In genomic region chr12:49828143-49829091, GRCh38 we compare ENCODE assay signal across 8 cellular contexts. TPM values are rescaled to one million over a fixed set of nuclear protein-coding genes. Genes with fewer than 3 reads are reported as not detected.
DNase-seq lines count a peak whose midpoint lies in the region; ATAC-seq and TF ChIP-seq lines count a peak whose summit lies in the region.

A gene with protein sequence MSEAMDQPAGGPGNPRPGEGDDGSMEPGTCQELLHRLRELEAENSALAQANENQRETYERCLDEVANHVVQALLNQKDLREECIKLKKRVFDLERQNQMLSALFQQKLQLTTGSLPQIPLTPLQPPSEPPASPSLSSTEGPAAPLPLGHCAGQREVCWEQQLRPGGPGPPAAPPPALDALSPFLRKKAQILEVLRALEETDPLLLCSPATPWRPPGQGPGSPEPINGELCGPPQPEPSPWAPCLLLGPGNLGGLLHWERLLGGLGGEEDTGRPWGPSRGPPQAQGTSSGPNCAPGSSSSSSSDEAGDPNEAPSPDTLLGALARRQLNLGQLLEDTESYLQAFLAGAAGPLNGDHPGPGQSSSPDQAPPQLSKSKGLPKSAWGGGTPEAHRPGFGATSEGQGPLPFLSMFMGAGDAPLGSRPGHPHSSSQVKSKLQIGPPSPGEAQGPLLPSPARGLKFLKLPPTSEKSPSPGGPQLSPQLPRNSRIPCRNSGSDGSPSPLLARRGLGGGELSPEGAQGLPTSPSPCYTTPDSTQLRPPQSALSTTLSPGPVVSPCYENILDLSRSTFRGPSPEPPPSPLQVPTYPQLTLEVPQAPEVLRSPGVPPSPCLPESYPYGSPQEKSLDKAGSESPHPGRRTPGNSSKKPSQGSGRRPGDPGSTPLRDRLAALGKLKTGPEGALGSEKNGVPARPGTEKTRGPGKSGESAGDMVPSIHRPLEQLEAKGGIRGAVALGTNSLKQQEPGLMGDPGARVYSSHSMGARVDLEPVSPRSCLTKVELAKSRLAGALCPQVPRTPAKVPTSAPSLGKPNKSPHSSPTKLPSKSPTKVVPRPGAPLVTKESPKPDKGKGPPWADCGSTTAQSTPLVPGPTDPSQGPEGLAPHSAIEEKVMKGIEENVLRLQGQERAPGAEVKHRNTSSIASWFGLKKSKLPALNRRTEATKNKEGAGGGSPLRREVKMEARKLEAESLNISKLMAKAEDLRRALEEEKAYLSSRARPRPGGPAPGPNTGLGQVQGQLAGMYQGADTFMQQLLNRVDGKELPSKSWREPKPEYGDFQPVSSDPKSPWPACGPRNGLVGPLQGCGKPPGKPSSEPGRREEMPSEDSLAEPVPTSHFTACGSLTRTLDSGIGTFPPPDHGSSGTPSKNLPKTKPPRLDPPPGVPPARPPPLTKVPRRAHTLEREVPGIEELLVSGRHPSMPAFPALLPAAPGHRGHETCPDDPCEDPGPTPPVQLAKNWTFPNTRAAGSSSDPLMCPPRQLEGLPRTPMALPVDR (N-terminal part only) (minus strand): TSS chr12:49828413. CDS start chr12:49804044, 24,369 bp downstream.

- no peaks in the 10 kb centered on the region for H3K27me3 ChIP-seq in DND-41 (ENCODE audit: insufficient read depth, low read length, poor library complexity)
- H3K27me3 ChIP-seq in GM23248 (replicated peaks; ENCODE audit: insufficient read depth): no peaks in the 10 kb centered on the region
- H3K27me3 ChIP-seq in fibroblast of lung (ENCODE audit: control insufficient read depth, insufficient read depth, low read length): no peaks in the 10 kb centered on the region

- no peak for TF ChIP-seq CTCF in DND-41 (IDR thresholded peaks at IDR 0.05; ENCODE audit: borderline replicate concordance, extremely low read depth, low read length, poor library complexity, severe bottlenecking)
- no peak for TF ChIP-seq CTCF in fibroblast of lung (conservative IDR thresholded peaks at IDR 0.05 in 1 of 2, IDR thresholded peaks at IDR 0.05 in 1 of 2; ENCODE audit: low read depth in 1 of 2, low read length in 2 of 2)
- TF ChIP-seq CTCF in natural killer cell (IDR thresholded peaks at IDR 0.05): no peak

- H3F3A ChIP-seq in GM23248 (ENCODE audit: insufficient read depth): peaks cover 29% of the 10 kb centered on the region

- H3K36me3 ChIP-seq in DND-41 (ENCODE audit: insufficient read depth, low read length) (peaks cover 4% of the 10 kb centered on the region; the same call in 1 of the 2 replicates), GM23248 (ENCODE audit: low read depth) (no peaks in the 10 kb centered on the region), fibroblast of lung (ENCODE audit: control insufficient read depth, insufficient read depth, low read length) (peaks cover 2% of the 10 kb centered on the region)

- intact Hi-C loops in activated T-helper 2 cell treated with anti-CD3 and anti-CD28 coated beads, Interferon-gamma antibody, Interleukin-2, Interleukin-4, amounts not matched to agents 10 μg/mL and 5 μg/mL and 100 μg/mL, durations not matched to agents 14 hours and 24 hours and 36 hours (cut with micrococcal nuclease): loop anchor here (1.0 to 5.0 kb wide), 2 partner anchors 15 to 121 kb away; partner anchors contain the start of genes BCDIN3D and FMNL3
- intact Hi-C loops in natural killer cell (cut with micrococcal nuclease): loop anchor here (1.0 kb wide), 2 partner anchors 15 to 87 kb away; partner anchors contain the start of genes BCDIN3D and TMBIM6

- H3K4me3 ChIP-seq in DND-41 (ENCODE audit: low read depth in 1 of 2, low read length in 2 of 2): peak within 1 kb of the TSS; percentile 47 to 84; a peak in 3 of 4 replicates
- H3K4me3 ChIP-seq in GM23248: peak within 1 kb of the TSS; percentile 90
- H3K4me3 ChIP-seq in fibroblast of lung (replicated peaks in 1 of 4; ENCODE audit: control extremely low read depth in 1 of 4, insufficient read depth in 1 of 4, low read depth in 3 of 4, low read length in 4 of 4): peak within 1 kb of the TSS; percentile 78 to 93 (median 82)

- H4K20me1 ChIP-seq in DND-41 (ENCODE audit: insufficient read depth, low read length) (peaks cover 32% of the 10 kb centered on the region), GM23248 (ENCODE audit: insufficient read depth) (no peaks in the 10 kb centered on the region), fibroblast of lung (ENCODE audit: control insufficient read depth, extremely low read depth, insufficient read depth, low read length) (no peaks in the 10 kb centered on the region)

- no peaks in the 10 kb centered on the region for H3K9me3 Mint-ChIP-seq in activated T-helper 2 cell treated with anti-CD3 and anti-CD28 coated beads, Interferon-gamma antibody, Interleukin-2, Interleukin-4, amounts not matched to agents 10 μg/mL and 5 μg/mL and 100 μg/mL, durations not matched to agents 14 hours and 24 hours and 36 hours
- H3K9me3 Mint-ChIP-seq in natural killer cell: no peaks in the 10 kb centered on the region

- H3K79me2 ChIP-seq in DND-41 (ENCODE audit: insufficient read depth, low read length) (peaks cover 44% of the 10 kb centered on the region), GM23248 (ENCODE audit: insufficient read depth) (peaks cover 28% of the 10 kb centered on the region), fibroblast of lung (ENCODE audit: control insufficient read depth, insufficient read depth, low read length) (peaks cover 33% of the 10 kb centered on the region)

- H3K4me2 ChIP-seq in DND-41 (ENCODE audit: insufficient read depth, low read length): peak within 1 kb of the TSS; percentile 97
- H3K4me2 ChIP-seq in GM23248 (ENCODE audit: unreplicated experiment): peak within 1 kb of the TSS; percentile 92
- peak within 1 kb of the TSS; percentile 99 for H3K4me2 ChIP-seq in fibroblast of lung (ENCODE audit: extremely low read depth, insufficient read depth, low read length)

- no peaks in the 10 kb centered on the region for H3K36me3 Mint-ChIP-seq in activated T-helper 2 cell treated with anti-CD3 and anti-CD28 coated beads, Interferon-gamma antibody, Interleukin-2, Interleukin-4, amounts not matched to agents 10 μg/mL and 5 μg/mL and 100 μg/mL, durations not matched to agents 14 hours and 24 hours and 36 hours (ENCODE audit: low read depth)
- H3K36me3 Mint-ChIP-seq in natural killer cell: no peaks in the 10 kb centered on the region

- H3K4me3 Mint-ChIP-seq in activated T-helper 2 cell treated with anti-CD3 and anti-CD28 coated beads, Interferon-gamma antibody, Interleukin-2, Interleukin-4, amounts not matched to agents 10 μg/mL and 5 μg/mL and 100 μg/mL, durations not matched to agents 14 hours and 24 hours and 36 hours (ENCODE audit: low read depth): peak within 1 kb of the TSS; percentile 93
- H3K4me3 Mint-ChIP-seq in natural killer cell: peak within 1 kb of the TSS; percentile 93

- peaks cover 10% of the 10 kb centered on the region for H3K4me1 Mint-ChIP-seq in activated T-helper 2 cell treated with anti-CD3 and anti-CD28 coated beads, Interferon-gamma antibody, Interleukin-2, Interleukin-4, amounts not matched to agents 10 μg/mL and 5 μg/mL and 100 μg/mL, durations not matched to agents 14 hours and 24 hours and 36 hours (ENCODE audit: low read depth)
- H3K4me1 Mint-ChIP-seq in natural killer cell: peaks cover 22 to 34% of the 10 kb centered on the region in 2 donors

- in situ Hi-C loops in GM23248 (cut with MboI): no loop called here

- H2AFZ ChIP-seq in DND-41 (ENCODE audit: low read depth, low read length) (peak within 1 kb of the TSS; percentile 98), GM23248 (peak within 1 kb of the TSS; percentile 75), fibroblast of lung (ENCODE audit: low read length) (peak within 1 kb of the TSS; percentile 88)

- H3K27me3 Mint-ChIP-seq in activated T-helper 2 cell treated with anti-CD3 and anti-CD28 coated beads, Interferon-gamma antibody, Interleukin-2, Interleukin-4, amounts not matched to agents 10 μg/mL and 5 μg/mL and 100 μg/mL, durations not matched to agents 14 hours and 24 hours and 36 hours (ENCODE audit: low read depth): peaks cover 12% of the 10 kb centered on the region
- peaks cover 0 to 8% of the 10 kb centered on the region in 2 donors for H3K27me3 Mint-ChIP-seq in natural killer cell (ENCODE audit: low read depth in 2 of 2)

- H3K27ac Mint-ChIP-seq in activated T-helper 2 cell treated with anti-CD3 and anti-CD28 coated beads, Interferon-gamma antibody, Interleukin-2, Interleukin-4, amounts not matched to agents 10 μg/mL and 5 μg/mL and 100 μg/mL, durations not matched to agents 14 hours and 24 hours and 36 hours: peak within 1 kb of the TSS; percentile 83
- peak within 1 kb of the TSS; percentile 85 to 86 for H3K27ac Mint-ChIP-seq in natural killer cell

- DNase-seq in DND-41: peak; percentile 99
- peak; percentile 98 for DNase-seq in GM23248
- peak; percentile 95 for DNase-seq in LHCN-M2 (ENCODE audit: low read depth)
- DNase-seq in RPMI7951 (ENCODE audit: low read depth): peak; percentile 94
- peak; percentile 88 for DNase-seq in activated T-helper 2 cell treated with anti-CD3 and anti-CD28 coated beads, Interferon-gamma antibody, Interleukin-2, Interleukin-4, amounts not matched to agents 10 μg/mL and 5 μg/mL and 100 μg/mL, durations not matched to agents 14 hours and 24 hours and 36 hours (ENCODE audit: low spot score)
- peak; percentile 96 to 97 for DNase-seq in fibroblast of lung (ENCODE audit: low read depth in 2 of 2)
- peak; percentile 90 for DNase-seq in natural killer cell
- peak; percentile 88 to 94 (median 93) for DNase-seq in stimulated activated naive CD4-positive, alpha-beta T cell (lab: John Stamatoyannopoulos, UW)

- H3K27ac ChIP-seq in DND-41 (ENCODE audit: low read length) (peak within 1 kb of the TSS; percentile 90), GM23248 (peak within 1 kb of the TSS; percentile 93), fibroblast of lung (ENCODE audit: insufficient read depth, low read length) (peak within 1 kb of the TSS; percentile 79)

- H3K9ac ChIP-seq in DND-41 (ENCODE audit: low read depth, low read length): peak within 1 kb of the TSS; percentile 74
- H3K9ac ChIP-seq in GM23248: peak within 1 kb of the TSS; percentile 84
- peak within 1 kb of the TSS; percentile 79 for H3K9ac ChIP-seq in fibroblast of lung (ENCODE audit: insufficient read depth, low read length)

- no peaks in the 10 kb centered on the region for H3K9me3 ChIP-seq in DND-41 (ENCODE audit: insufficient read depth, low read length, severe bottlenecking)
- no peaks in the 10 kb centered on the region for H3K9me3 ChIP-seq in GM23248 (ENCODE audit: low read depth)
- no peaks in the 10 kb centered on the region for H3K9me3 ChIP-seq in fibroblast of lung (ENCODE audit: control insufficient read depth, insufficient read depth, low read depth, low read length)

- H3K9me2 ChIP-seq in GM23248 (ENCODE audit: insufficient read depth): no peaks in the 10 kb centered on the region

- peaks cover 37% of the 10 kb centered on the region for H3K4me1 ChIP-seq in DND-41 (ENCODE audit: insufficient read depth, low read length)
- peaks cover 48% of the 10 kb centered on the region for H3K4me1 ChIP-seq in GM23248 (ENCODE audit: insufficient read depth)
- H3K4me1 ChIP-seq in fibroblast of lung (ENCODE audit: control insufficient read depth, extremely low read depth, insufficient read depth, low read length): peaks cover 32% of the 10 kb centered on the region

- 1 to 2% methylated on average over 35 to 53 of the region's 60 CpGs for WGBS in GM23248 (ENCODE audit: low coverage in 1 of 2, low lambda C conversion rate in 2 of 2, missing lambda C conversion rate in 2 of 2), 2 experiments

- ATAC-seq in DND-41 (ENCODE audit: insufficient read depth, low read depth) (peak; percentile 88), natural killer cell (peak; percentile 95 to 98 (median 96))

RNA-seq across cellular contexts. Expression of the gene that starts here (rescaled TPM):
- total RNA-seq in GM23248 (2014; rRNA removed; shearing (Covaris generic)): 28.4 and 28.8 TPM in 2 replicates
- polyA plus RNA-seq in GM23248 (2016; fragmentation: Nextera tagmentation; extraction: Ambion mirVana) (13.5 and 14.1 TPM in 2 replicates), fibroblast of lung (3.9 TPM in 2 replicates)
- total RNA-seq in LHCN-M2 (2014; rRNA removed) (27.8 and 29.8 TPM in 2 replicates), fibroblast of lung (11.6 and 14.2 TPM in 2 replicates), natural killer cell (10 to 100 TPM; 16.7 to 19.3 (median 16.8) TPM)
- polyA plus RNA-seq in LHCN-M2 (2012): 18.6 TPM
- total RNA-seq in RPMI7951 (2014; rRNA removed; shearing (Covaris generic)): 5.0 and 5.7 TPM in 2 replicates
- 5.3 and 5.7 TPM in 2 replicates for total RNA-seq in activated T-helper 2 cell treated with anti-CD3 and anti-CD28 coated beads, Interferon-gamma antibody, Interleukin-2, Interleukin-4, amounts not matched to agents 10 μg/mL and 5 μg/mL and 100 μg/mL, durations not matched to agents 14 hours and 24 hours and 36 hours
- polyA plus RNA-seq in fibroblast of lung (2012): 9.8 and 10.5 TPM in 2 replicates
- polyA minus RNA-seq in fibroblast of lung (ENCODE audit: low replicate concordance): 15.0 and 23.4 TPM in 2 replicates

Comparison
In these comparisons a context has a peak if more than half of its experiments do, and no peak if none do; other contexts are left out.
1. Peak in every context shown above with its lines: DNase-seq, ATAC-seq, H3K4me3 ChIP-seq and H3K27ac ChIP-seq.